In the genomic region with DNA sequence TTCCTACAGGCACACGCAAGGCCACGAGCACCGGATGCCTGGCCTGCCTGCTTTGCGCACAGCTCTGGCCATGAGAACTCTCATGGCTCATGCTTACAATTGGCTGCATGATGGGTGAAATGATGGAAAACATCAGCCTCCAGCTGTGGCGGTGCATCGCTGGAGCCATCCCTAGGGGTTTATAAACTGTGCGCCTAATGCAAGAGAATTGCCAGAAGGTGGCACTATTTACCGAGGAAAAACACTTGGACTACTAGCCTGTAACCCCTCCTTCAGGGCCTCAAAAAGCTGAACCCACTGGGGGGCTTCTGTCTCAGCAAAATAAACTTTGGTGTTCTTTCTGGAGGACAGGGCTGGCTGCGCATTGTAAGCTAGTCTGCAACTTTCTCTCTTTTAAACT, we compare ENCODE assay signal across 8 cellular contexts. TPM values are rescaled to one million over a fixed set of nuclear protein-coding genes. Genes with fewer than 3 reads are reported as not detected.
DNase-seq lines count a peak whose midpoint lies in the region; ATAC-seq and TF ChIP-seq lines count a peak whose summit lies in the region.
"Had no signal": no experiment of that assay in that cellular context is flagged by ENCODE, and none has a peak within 500 bp of the region (broad histone marks: within the 10 kb centered on the region; RNA-seq: fewer than 3 reads in every experiment).

No MANE protein-coding gene starts in this region.

- peak; percentile 23 for TF ChIP-seq CTCF in GM12864 (IDR thresholded peaks at IDR 0.05; ENCODE audit: low read depth, low read length, missing control alignments)
- peak; percentile 33 for TF ChIP-seq CTCF in NB4 (IDR thresholded peaks at IDR 0.05; ENCODE audit: low read depth, low read length)
- TF ChIP-seq CTCF in neural progenitor cell (IDR thresholded peaks at IDR 0.05): peak; percentile 59

- H3K4me1 Mint-ChIP-seq in neural progenitor cell: no peaks in the 10 kb centered on the region
- no peaks in the 10 kb centered on the region for H3K4me1 Mint-ChIP-seq in activated CD4-positive, alpha-beta memory T cell treated with anti-CD3 and anti-CD28 coated beads for 36 hours (ENCODE audit: low read depth)
- H3K4me1 Mint-ChIP-seq: stimulated activated naive B cell treated with anti-CD40 and anti-IgM and Interleukin-4, amounts not matched to agents 10 μg/mL and 1 μg/mL and 100 μg/mL, for 72 hours had no signal

- no peaks in the 10 kb centered on the region for H3K4me1 ChIP-seq in neural progenitor cell

- no peak overlapping the region for H3K4me3 Mint-ChIP-seq in neural progenitor cell
- no peak overlapping the region for H3K4me3 Mint-ChIP-seq in activated CD4-positive, alpha-beta memory T cell treated with anti-CD3 and anti-CD28 coated beads for 36 hours
- H3K4me3 Mint-ChIP-seq: stimulated activated naive B cell treated with anti-CD40 and anti-IgM and Interleukin-4, amounts not matched to agents 10 μg/mL and 1 μg/mL and 100 μg/mL, for 72 hours had no signal

- H3K27me3 Mint-ChIP-seq in neural progenitor cell (ENCODE audit: insufficient read depth, low read depth): no peaks in the 10 kb centered on the region
- no peaks in the 10 kb centered on the region for H3K27me3 Mint-ChIP-seq in activated CD4-positive, alpha-beta memory T cell treated with anti-CD3 and anti-CD28 coated beads for 36 hours
- H3K27me3 Mint-ChIP-seq: stimulated activated naive B cell treated with anti-CD40 and anti-IgM and Interleukin-4, amounts not matched to agents 10 μg/mL and 1 μg/mL and 100 μg/mL, for 72 hours had no signal

- no peaks in the 10 kb centered on the region for H3K9me3 ChIP-seq in neural progenitor cell (ENCODE audit: low read depth)

- no peak overlapping the region for H3K9ac ChIP-seq in neural progenitor cell

- H3K27me3 ChIP-seq in neural progenitor cell: no peaks in the 10 kb centered on the region

- TF ChIP-seq POLR2A in NB4 (IDR thresholded peaks at IDR 0.05; ENCODE audit: extremely low read depth, insufficient read length): no peak

- no peaks in the 10 kb centered on the region for H4K20me1 ChIP-seq in neural progenitor cell (ENCODE audit: low read depth)

- H3K27ac Mint-ChIP-seq in neural progenitor cell: no peak overlapping the region
- H3K27ac Mint-ChIP-seq in activated CD4-positive, alpha-beta memory T cell treated with anti-CD3 and anti-CD28 coated beads for 36 hours: no peak overlapping the region
- H3K27ac Mint-ChIP-seq: stimulated activated naive B cell treated with anti-CD40 and anti-IgM and Interleukin-4, amounts not matched to agents 10 μg/mL and 1 μg/mL and 100 μg/mL, for 72 hours had no signal

- intact Hi-C loops in activated CD4-positive, alpha-beta memory T cell treated with anti-CD3 and anti-CD28 coated beads for 36 hours (cut with micrococcal nuclease): loop anchor here (2.0 kb wide), 1 partner anchor 403 kb away; no protein-coding TSS in a partner anchor

- H3K79me2 ChIP-seq in neural progenitor cell (ENCODE audit: low read depth): no peaks in the 10 kb centered on the region

- CTCF ChIA-PET in activated CD4-positive, alpha-beta memory T cell treated with anti-CD3 and anti-CD28 coated beads for 36 hours (lab: Charles Lee): interaction anchor here (0.5 to 1.2 kb wide), 3 partner anchors 39 to 402 kb away, joined by 3 to 8 read pairs (median 3); no protein-coding TSS in a partner anchor

- no peak for ATAC-seq in HG03095 (IDR thresholded peaks at IDR 0.05; ENCODE audit: unreplicated experiment)
- no peak for ATAC-seq in HG02642 (IDR thresholded peaks at IDR 0.05; ENCODE audit: poor library complexity, unreplicated experiment)
- ATAC-seq: stimulated activated naive B cell treated with anti-CD40 and anti-IgM and Interleukin-4, amounts not matched to agents 10 μg/mL and 1 μg/mL and 100 μg/mL, for 72 hours had no signal

- H3K36me3 Mint-ChIP-seq in neural progenitor cell: peaks cover 10% of the 10 kb centered on the region
- peaks cover 2% of the 10 kb centered on the region for H3K36me3 Mint-ChIP-seq in activated CD4-positive, alpha-beta memory T cell treated with anti-CD3 and anti-CD28 coated beads for 36 hours

- H3F3A ChIP-seq in neural progenitor cell (ENCODE audit: low read depth): no peaks in the 10 kb centered on the region

- peaks cover 5% of the 10 kb centered on the region for H3K9me3 Mint-ChIP-seq in neural progenitor cell
- no peaks in the 10 kb centered on the region for H3K9me3 Mint-ChIP-seq in activated CD4-positive, alpha-beta memory T cell treated with anti-CD3 and anti-CD28 coated beads for 36 hours
- H3K9me3 Mint-ChIP-seq: stimulated activated naive B cell treated with anti-CD40 and anti-IgM and Interleukin-4, amounts not matched to agents 10 μg/mL and 1 μg/mL and 100 μg/mL, for 72 hours had no signal

- no peaks in the 10 kb centered on the region for H3K36me3 ChIP-seq in neural progenitor cell

- H3K4me3 ChIP-seq in GM12864 (ENCODE audit: low read depth, low read length) (no peak overlapping the region), NB4 (ENCODE audit: low read depth, low read length) (no peak overlapping the region), neural progenitor cell (no peak overlapping the region)

- H3K27ac ChIP-seq in neural progenitor cell: no peak overlapping the region

- H3K4me2 ChIP-seq in neural progenitor cell: no peak overlapping the region

- no peak overlapping the region for H2AFZ ChIP-seq in neural progenitor cell (replicated peaks)

- DNase-seq in GM12864 (ENCODE audit: low read depth) (no peak), NB4 (ENCODE audit: low read depth) (peak; percentile 45), cerebellar cortex (ENCODE audit: low spot score) (peak; percentile 16), neural progenitor cell (ENCODE audit: low spot score) (peak; percentile 70)
- DNase-seq in activated CD4-positive, alpha-beta memory T cell treated with anti-CD3 and anti-CD28 coated beads for 36 hours: no peak
- DNase-seq: stimulated activated naive B cell treated with anti-CD40 and anti-IgM and Interleukin-4, amounts not matched to agents 10 μg/mL and 1 μg/mL and 100 μg/mL, for 72 hours had no signal

- POLR2A ChIA-PET in activated CD4-positive, alpha-beta memory T cell treated with anti-CD3 and anti-CD28 coated beads for 36 hours (lab: Charles Lee): no interaction called here

RNA-seq across cellular contexts. Expression of a gene that starts 51.9 kb away (rescaled TPM):
- total RNA-seq in neural progenitor cell (ENCODE audit: low replicate concordance): 18.2 and 23.9 TPM in 2 replicates
- total RNA-seq in activated CD4-positive, alpha-beta memory T cell treated with anti-CD3 and anti-CD28 coated beads for 36 hours: 10 to 100 TPM; 22.7 to 23.6 TPM

Comparison
In these comparisons a context has a peak if more than half of its experiments do, and no peak if none do; other contexts are left out.
1. DNase-seq: peak in NB4 (single experiment), cerebellar cortex (single experiment) and neural progenitor cell (single experiment); none in GM12864 (single experiment) and activated CD4-positive, alpha-beta memory T cell treated with anti-CD3 and anti-CD28 coated beads for 36 hours (single experiment).
2. Peak in every context shown above with its lines, with median percentiles within 50 percentile points of each other: CTCF ChIP-seq.